Comparison of ENCODE assay signal across 8 cellular contexts in genomic region chr22:45308624-45309421, GRCh38. TPM values are rescaled to one million over a fixed set of nuclear protein-coding genes. Genes with fewer than 3 reads are reported as not detected.
DNase-seq lines count a peak whose midpoint lies in the region; ATAC-seq and TF ChIP-seq lines count a peak whose summit lies in the region.

No MANE protein-coding gene starts in this region.

- POLR2A ChIA-PET in AG04450 (lab: Yijun Ruan, JAX) = no interaction called here

- H3K4me3 ChIP-seq in AG04450 (ENCODE audit: low read depth, low read length) = peak overlapping the region; percentile 63
- peak overlapping the region; percentile 27 for H3K4me3 ChIP-seq in HL-60 (replicated peaks; ENCODE audit: insufficient read depth, low read length)

- no peaks in the 10 kb centered on the region for H3K27me3 Mint-ChIP-seq in activated naive CD8-positive, alpha-beta T cell treated with anti-CD3 and anti-CD28 coated beads for 36 hours
- peaks cover 8 to 14% (median 11%) of the 10 kb centered on the region in 3 donors for H3K27me3 Mint-ChIP-seq in immature natural killer cell (ENCODE audit: low read depth in 3 of 3)
- H3K27me3 Mint-ChIP-seq in stimulated activated naive CD8-positive, alpha-beta T cell treated with anti-CD3 and anti-CD28 coated beads, Interleukin-15, amount 100 ng/mL, for 72 hours = no peaks in the 10 kb centered on the region

- H3K27ac ChIP-seq in AG04450 (ENCODE audit: low read depth, low read length) (peak overlapping the region; percentile 47), HL-60 (replicated peaks) (peak overlapping the region; percentile 81)

- DNase-seq in AG04450 (ENCODE audit: low read depth, low spot score) (no peak), HL-60 (ENCODE audit: low read depth in 1 of 2, low spot score in 1 of 2) (peak; percentile 49 to 65), immature natural killer cell (peak in 2 of 3 donors; percentile 9 to 24), COLO668 (lab: John Stamatoyannopoulos, UW; ENCODE audit: unreplicated experiment) (no peak)
- DNase-seq in activated naive CD8-positive, alpha-beta T cell treated with anti-CD3 and anti-CD28 coated beads for 36 hours = peak; percentile 33
- DNase-seq in stimulated activated naive CD8-positive, alpha-beta T cell treated with anti-CD3 and anti-CD28 coated beads, Interleukin-15, amount 100 ng/mL, for 72 hours = peak; percentile 29 to 44

- H3K4me1 Mint-ChIP-seq in activated naive CD8-positive, alpha-beta T cell treated with anti-CD3 and anti-CD28 coated beads for 36 hours = peaks cover 39% of the 10 kb centered on the region
- H3K4me1 Mint-ChIP-seq in immature natural killer cell = peaks cover 22% of the 10 kb centered on the region in 2 donors
- peaks cover 48% of the 10 kb centered on the region for H3K4me1 Mint-ChIP-seq in stimulated activated naive CD8-positive, alpha-beta T cell treated with anti-CD3 and anti-CD28 coated beads, Interleukin-15, amount 100 ng/mL, for 72 hours

- no peaks in the 10 kb centered on the region; the same call in 1 of the 2 replicates for H3K9me3 ChIP-seq in AG04450 (ENCODE audit: control insufficient read depth, insufficient read depth, low read length)

- H3K4me3 Mint-ChIP-seq in activated naive CD8-positive, alpha-beta T cell treated with anti-CD3 and anti-CD28 coated beads for 36 hours = peak overlapping the region; percentile 82
- peak overlapping the region; percentile 85 to 90 (median 88) for H3K4me3 Mint-ChIP-seq in immature natural killer cell
- H3K4me3 Mint-ChIP-seq in stimulated activated naive CD8-positive, alpha-beta T cell treated with anti-CD3 and anti-CD28 coated beads, Interleukin-15, amount 100 ng/mL, for 72 hours = peak overlapping the region; percentile 89 to 98

- peak overlapping the region; percentile 90 for H3K27ac Mint-ChIP-seq in activated naive CD8-positive, alpha-beta T cell treated with anti-CD3 and anti-CD28 coated beads for 36 hours
- peak overlapping the region; percentile 79 to 95 (median 92) for H3K27ac Mint-ChIP-seq in immature natural killer cell
- H3K27ac Mint-ChIP-seq in stimulated activated naive CD8-positive, alpha-beta T cell treated with anti-CD3 and anti-CD28 coated beads, Interleukin-15, amount 100 ng/mL, for 72 hours = peak overlapping the region; percentile 95 to 98

- H3K36me3 Mint-ChIP-seq in activated naive CD8-positive, alpha-beta T cell treated with anti-CD3 and anti-CD28 coated beads for 36 hours = peaks cover 15% of the 10 kb centered on the region
- H3K36me3 Mint-ChIP-seq in immature natural killer cell = no peaks in the 10 kb centered on the region

- no peak for TF ChIP-seq CTCF in AG04450 (IDR thresholded peaks at IDR 0.05; ENCODE audit: low read depth, low read length)
- TF ChIP-seq CTCF in HL-60 (IDR thresholded peaks at IDR 0.05; ENCODE audit: insufficient read depth, low read length) = no peak

- CTCF ChIA-PET in AG04450 (lab: Charles Lee) = no interaction called here

- no peak for ATAC-seq in stimulated activated naive CD8-positive, alpha-beta T cell treated with anti-CD3 and anti-CD28 coated beads, Interleukin-15, amount 100 ng/mL, for 72 hours
- no peak for ATAC-seq in GM21576 (IDR thresholded peaks at IDR 0.05; ENCODE audit: unreplicated experiment)
- ATAC-seq in HG02610 (IDR thresholded peaks at IDR 0.05; ENCODE audit: unreplicated experiment) = no peak

- H3K9me3 Mint-ChIP-seq in activated naive CD8-positive, alpha-beta T cell treated with anti-CD3 and anti-CD28 coated beads for 36 hours = no peaks in the 10 kb centered on the region
- H3K9me3 Mint-ChIP-seq in immature natural killer cell = no peaks in the 10 kb centered on the region
- no peaks in the 10 kb centered on the region for H3K9me3 Mint-ChIP-seq in stimulated activated naive CD8-positive, alpha-beta T cell treated with anti-CD3 and anti-CD28 coated beads, Interleukin-15, amount 100 ng/mL, for 72 hours

- H3K27me3 ChIP-seq in AG04450 (ENCODE audit: control insufficient read depth, insufficient read depth, low read length) (no peaks in the 10 kb centered on the region), HL-60 (ENCODE audit: insufficient read depth, poor library complexity, severe bottlenecking) (no peaks in the 10 kb centered on the region)

RNA-seq across cellular contexts. Expression of gene FAM118A, which starts 0.9 kb away (rescaled TPM):
- polyA plus RNA-seq in AG04450 (2011; rRNA removed) = 22.6 and 23.3 TPM in 2 replicates
- 22.9 and 25.2 TPM in 2 replicates for polyA minus RNA-seq in AG04450 (2011; rRNA and poly(A)+ RNA removed)
- 10 to 100 TPM; 25.4 to 26.4 TPM for total RNA-seq in activated naive CD8-positive, alpha-beta T cell treated with anti-CD3 and anti-CD28 coated beads for 36 hours
- polyA plus RNA-seq in immature natural killer cell = 10 to 100 TPM; 10.6 to 33.9 (median 14.7) TPM

RNA-seq across cellular contexts. Expression of gene UPK3A, which starts 24.1 kb away (rescaled TPM):
- not detected in 2 replicates for polyA plus RNA-seq in AG04450 (2011; rRNA removed)
- not detected in 2 replicates for polyA minus RNA-seq in AG04450 (2011; rRNA and poly(A)+ RNA removed)
- not detected for total RNA-seq in activated naive CD8-positive, alpha-beta T cell treated with anti-CD3 and anti-CD28 coated beads for 36 hours
- polyA plus RNA-seq in immature natural killer cell = 1 to 10 TPM in 2 of 3 donors, not detected in 1; 2.7 to 6.4 TPM

Comparison
In these comparisons a context has a peak if more than half of its experiments do, and no peak if none do; other contexts are left out.
1. DNase-seq: peak in HL-60 (2 of 2), activated naive CD8-positive, alpha-beta T cell treated with anti-CD3 and anti-CD28 coated beads for 36 hours (single experiment), immature natural killer cell (2 of 3) and stimulated activated naive CD8-positive, alpha-beta T cell treated with anti-CD3 and anti-CD28 coated beads, Interleukin-15, amount 100 ng/mL, for 72 hours (2 of 2); none in AG04450 (single experiment) and COLO668 (single experiment).
2. Peak in every context shown above with its lines, with median percentiles within 50 percentile points of each other: H3K27ac Mint-ChIP-seq and H3K4me3 Mint-ChIP-seq.